8 cellular contexts compared by ENCODE assay signal in the genomic region with DNA sequence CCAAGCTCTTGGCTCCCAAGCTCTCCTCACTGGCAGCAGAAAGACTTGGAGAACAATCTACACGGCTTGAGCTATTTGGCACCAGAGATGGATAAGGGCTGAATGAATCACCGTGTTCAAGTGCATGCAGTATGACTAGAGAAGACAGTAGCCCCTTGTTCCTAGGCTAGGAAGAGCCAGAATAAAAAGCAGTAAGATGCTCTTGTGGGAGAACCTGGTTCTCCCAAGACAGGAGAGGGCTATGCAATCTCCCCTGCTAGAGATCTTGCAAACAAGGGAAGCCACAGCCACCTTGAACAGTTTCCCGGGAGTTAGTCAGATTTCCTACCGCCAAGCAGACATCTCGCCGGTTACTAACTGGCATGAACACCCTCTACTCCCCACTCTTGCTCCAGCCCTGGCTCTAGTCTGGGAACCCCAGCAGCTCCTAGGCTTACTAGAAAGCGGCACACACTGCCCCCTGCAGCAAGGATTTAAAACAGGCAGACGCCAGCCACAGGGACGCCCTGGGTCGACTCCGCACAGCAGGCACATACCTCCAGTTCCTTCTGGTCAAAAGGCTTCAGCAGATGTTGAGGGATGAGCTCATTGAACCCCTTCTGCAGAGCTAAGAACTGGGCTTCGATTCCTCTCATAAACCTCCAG.
DNase-seq lines count a peak whose midpoint lies in the region; ATAC-seq, FAIRE-seq and TF ChIP-seq lines count a peak whose summit lies in the region.

No MANE protein-coding gene starts in this region.

- POLR2A ChIA-PET in HCT116 (lab: Charles Lee), result no interaction called here

- H3K9me3 ChIP-seq in HCT116 (ENCODE audit: control insufficient read depth in 1 of 2, insufficient read depth in 1 of 2, low read depth in 1 of 2, low read length in 2 of 2) (no peaks in the 10 kb centered on the region), kidney (ENCODE audit: control insufficient read depth in 1 of 2, low read length in 2 of 2) (no peaks in the 10 kb centered on the region), colonic mucosa (no peaks in the 10 kb centered on the region)

- H2AFZ ChIP-seq in HCT116 (ENCODE audit: low read depth, low read length, poor library complexity, severe bottlenecking), result no peak overlapping the region

- RAD21 ChIA-PET in HCT116 (lab: Charles Lee; ENCODE audit: low non-redundant PET in 1 of 2, low total read pairs in 2 of 2, uncharacterized antibody in 2 of 2, unreplicated experiment in 2 of 2), result interaction anchor here in 1 of 2 experiments (0.6 kb wide), 1 partner anchor 351 kb away, joined by 9 read pairs; no protein-coding TSS in a partner anchor

- H3K27me3 ChIP-seq in HCT116 (ENCODE audit: insufficient read depth, low read length) (no peaks in the 10 kb centered on the region), colonic mucosa (no peaks in the 10 kb centered on the region)

- TF ChIP-seq POLR2A in HCT116 (IDR thresholded peaks at IDR 0.05; ENCODE audit: borderline replicate concordance, extremely low read depth, insufficient read depth, insufficient read length), result no peak

- in situ Hi-C loops in astrocyte of the cerebellum (cut with HindIII; ENCODE audit: low sequenced_read_pairs), result no loop called here

- peak in 2 of 3 experiments; percentile 51 to 60; a peak in 3 of 6 replicates for TF ChIP-seq CTCF in HCT116 (IDR thresholded peaks at IDR 0.05 in 2 of 3, conservative IDR thresholded peaks at IDR 0.05 in 1 of 3; ENCODE audit: borderline replicate concordance in 1 of 3, insufficient read depth in 1 of 3, low read depth in 2 of 3, low read length in 2 of 3)
- peak; percentile 63 for TF ChIP-seq CTCF in astrocyte of the cerebellum (IDR thresholded peaks at IDR 0.05; ENCODE audit: low read depth, low read length, missing control alignments)
- no peak for TF ChIP-seq CTCF in kidney (IDR thresholded peaks at IDR 0.05; ENCODE audit: borderline replicate concordance, extremely low read depth, insufficient read depth)
- TF ChIP-seq CTCF in colonic mucosa (IDR thresholded peaks at IDR 0.05), result no peak

- no peaks in the 10 kb centered on the region for H3K79me2 ChIP-seq in HCT116 (ENCODE audit: insufficient read depth, low read length)

- H3K27ac ChIP-seq in HCT116 (ENCODE audit: low read depth, low read length) (no peak overlapping the region), kidney (ENCODE audit: low read depth in 2 of 2, low read length in 2 of 2) (no peak overlapping the region), colonic mucosa (no peak overlapping the region)

- ATAC-seq in HCT116 (peak; percentile 73), GM21825 (IDR thresholded peaks at IDR 0.05; ENCODE audit: unreplicated experiment) (no peak)

- peak; percentile 37 for TF ChIP-seq RAD21 in HCT116 (IDR thresholded peaks at IDR 0.05; ENCODE audit: low read depth)

- H3K9ac ChIP-seq in HCT116 (ENCODE audit: low read length) (no peak overlapping the region), kidney (ENCODE audit: low read length in 2 of 2) (no peak overlapping the region), colonic mucosa (ENCODE audit: low read depth in 2 of 2, low read length in 2 of 2) (no peak overlapping the region)

- no peak for FAIRE-seq in kidney (lab: Jason Lieb, UNC)

- no peaks in the 10 kb centered on the region for H3K9me2 ChIP-seq in HCT116 (ENCODE audit: insufficient read depth)

- H3K4me3 ChIP-seq in HCT116 (replicated peaks in 1 of 2; ENCODE audit: low read depth in 1 of 2, low read length in 2 of 2) (no peak overlapping the region), astrocyte of the cerebellum (ENCODE audit: low read depth, low read length) (no peak overlapping the region), kidney (ENCODE audit: low read length in 2 of 2) (no peak overlapping the region), colonic mucosa (no peak overlapping the region)

- H3K4me2 ChIP-seq in HCT116 (ENCODE audit: low read length), result no peak overlapping the region

- H4K20me1 ChIP-seq in HCT116 (ENCODE audit: insufficient read depth), result no peaks in the 10 kb centered on the region

- intact Hi-C loops in HCT116 (cut with micrococcal nuclease) (no loop called here), kidney (cut with DNase I) (no loop called here), colonic mucosa (cut with DNase I) (no loop called here)

- CTCF ChIA-PET in HCT116 (lab: Charles Lee), result interaction anchor here (0.7 to 1.5 kb wide), 4 partner anchors 11 to 278 kb away, joined by 3 to 6 read pairs (median 4); no protein-coding TSS in a partner anchor

- DNase-seq in AG08395 (ENCODE audit: low spot score) (peak; percentile 84), HCT116 (ENCODE audit: low read depth, low spot score) (no peak), astrocyte of the cerebellum (ENCODE audit: low read depth) (peak; percentile 65), islet precursor cell (peak; percentile 75), kidney (no peak), epidermal melanocyte (ENCODE audit: insufficient read length, low spot score) (no peak), colonic mucosa (no peak)

- H3K36me3 ChIP-seq in HCT116 (ENCODE audit: control insufficient read depth in 1 of 2, insufficient read depth in 2 of 2, low read length in 2 of 2) (peaks cover 20 to 53% of the 10 kb centered on the region in 2 experiments), kidney (ENCODE audit: control insufficient read depth in 1 of 2, insufficient read depth in 2 of 2, low read length in 2 of 2) (peaks cover 32 to 64% of the 10 kb centered on the region in 2 donors), colonic mucosa (peaks cover 54% of the 10 kb centered on the region)

- H3K4me1 ChIP-seq in HCT116 (ENCODE audit: control insufficient read depth in 1 of 2, insufficient read depth in 2 of 2, low read length in 2 of 2) (peaks cover 0 to 4% of the 10 kb centered on the region in 2 experiments; a peak in 1 of 4 replicates), kidney (ENCODE audit: control insufficient read depth in 1 of 2, insufficient read depth in 1 of 2, low read depth in 1 of 2, low read length in 2 of 2) (peaks cover 3% of the 10 kb centered on the region in 2 donors), colonic mucosa (no peaks in the 10 kb centered on the region)

- BruUV-seq in HCT116 (replicated peaks; lab: Mats Ljungman, UMichigan), result no TSS peak

TF ChIP-seq in HCT116, 20 proteins besides CTCF, POLR2A, EP300 and RAD21 (continues in another document):
- TF ChIP-seq YY1 (IDR thresholded peaks at IDR 0.05; ENCODE audit: extremely low read depth, insufficient replicate concordance, low read depth, low read length) (no peak), ELF1 (IDR thresholded peaks at IDR 0.05; ENCODE audit: borderline replicate concordance, low read depth) (no peak), SRF (IDR thresholded peaks at IDR 0.05; ENCODE audit: low read depth) (no peak), POLR2AphosphoS5 (IDR thresholded peaks at IDR 0.05; ENCODE audit: low read depth, low read length) (no peak), FOSL1 (IDR thresholded peaks at IDR 0.05; ENCODE audit: low read depth) (no peak), CEBPB (IDR thresholded peaks at IDR 0.05; ENCODE audit: low read depth) (no peak), SP1 (IDR thresholded peaks at IDR 0.05; ENCODE audit: low read depth) (no peak)
- TF ChIP-seq, protein P1, sequence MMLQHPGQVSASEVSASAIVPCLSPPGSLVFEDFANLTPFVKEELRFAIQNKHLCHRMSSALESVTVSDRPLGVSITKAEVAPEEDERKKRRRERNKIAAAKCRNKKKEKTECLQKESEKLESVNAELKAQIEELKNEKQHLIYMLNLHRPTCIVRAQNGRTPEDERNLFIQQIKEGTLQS (IDR thresholded peaks at IDR 0.05), result no peak
- TF ChIP-seq, protein P2, sequence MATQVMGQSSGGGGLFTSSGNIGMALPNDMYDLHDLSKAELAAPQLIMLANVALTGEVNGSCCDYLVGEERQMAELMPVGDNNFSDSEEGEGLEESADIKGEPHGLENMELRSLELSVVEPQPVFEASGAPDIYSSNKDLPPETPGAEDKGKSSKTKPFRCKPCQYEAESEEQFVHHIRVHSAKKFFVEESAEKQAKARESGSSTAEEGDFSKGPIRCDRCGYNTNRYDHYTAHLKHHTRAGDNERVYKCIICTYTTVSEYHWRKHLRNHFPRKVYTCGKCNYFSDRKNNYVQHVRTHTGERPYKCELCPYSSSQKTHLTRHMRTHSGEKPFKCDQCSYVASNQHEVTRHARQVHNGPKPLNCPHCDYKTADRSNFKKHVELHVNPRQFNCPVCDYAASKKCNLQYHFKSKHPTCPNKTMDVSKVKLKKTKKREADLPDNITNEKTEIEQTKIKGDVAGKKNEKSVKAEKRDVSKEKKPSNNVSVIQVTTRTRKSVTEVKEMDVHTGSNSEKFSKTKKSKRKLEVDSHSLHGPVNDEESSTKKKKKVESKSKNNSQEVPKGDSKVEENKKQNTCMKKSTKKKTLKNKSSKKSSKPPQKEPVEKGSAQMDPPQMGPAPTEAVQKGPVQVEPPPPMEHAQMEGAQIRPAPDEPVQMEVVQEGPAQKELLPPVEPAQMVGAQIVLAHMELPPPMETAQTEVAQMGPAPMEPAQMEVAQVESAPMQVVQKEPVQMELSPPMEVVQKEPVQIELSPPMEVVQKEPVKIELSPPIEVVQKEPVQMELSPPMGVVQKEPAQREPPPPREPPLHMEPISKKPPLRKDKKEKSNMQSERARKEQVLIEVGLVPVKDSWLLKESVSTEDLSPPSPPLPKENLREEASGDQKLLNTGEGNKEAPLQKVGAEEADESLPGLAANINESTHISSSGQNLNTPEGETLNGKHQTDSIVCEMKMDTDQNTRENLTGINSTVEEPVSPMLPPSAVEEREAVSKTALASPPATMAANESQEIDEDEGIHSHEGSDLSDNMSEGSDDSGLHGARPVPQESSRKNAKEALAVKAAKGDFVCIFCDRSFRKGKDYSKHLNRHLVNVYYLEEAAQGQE (IDR thresholded peaks at IDR 0.05; ENCODE audit: low read depth), result no peak
- TF ChIP-seq, protein P3, sequence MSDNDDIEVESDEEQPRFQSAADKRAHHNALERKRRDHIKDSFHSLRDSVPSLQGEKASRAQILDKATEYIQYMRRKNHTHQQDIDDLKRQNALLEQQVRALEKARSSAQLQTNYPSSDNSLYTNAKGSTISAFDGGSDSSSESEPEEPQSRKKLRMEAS (IDR thresholded peaks at IDR 0.05), result no peak
- TF ChIP-seq, protein P4, sequence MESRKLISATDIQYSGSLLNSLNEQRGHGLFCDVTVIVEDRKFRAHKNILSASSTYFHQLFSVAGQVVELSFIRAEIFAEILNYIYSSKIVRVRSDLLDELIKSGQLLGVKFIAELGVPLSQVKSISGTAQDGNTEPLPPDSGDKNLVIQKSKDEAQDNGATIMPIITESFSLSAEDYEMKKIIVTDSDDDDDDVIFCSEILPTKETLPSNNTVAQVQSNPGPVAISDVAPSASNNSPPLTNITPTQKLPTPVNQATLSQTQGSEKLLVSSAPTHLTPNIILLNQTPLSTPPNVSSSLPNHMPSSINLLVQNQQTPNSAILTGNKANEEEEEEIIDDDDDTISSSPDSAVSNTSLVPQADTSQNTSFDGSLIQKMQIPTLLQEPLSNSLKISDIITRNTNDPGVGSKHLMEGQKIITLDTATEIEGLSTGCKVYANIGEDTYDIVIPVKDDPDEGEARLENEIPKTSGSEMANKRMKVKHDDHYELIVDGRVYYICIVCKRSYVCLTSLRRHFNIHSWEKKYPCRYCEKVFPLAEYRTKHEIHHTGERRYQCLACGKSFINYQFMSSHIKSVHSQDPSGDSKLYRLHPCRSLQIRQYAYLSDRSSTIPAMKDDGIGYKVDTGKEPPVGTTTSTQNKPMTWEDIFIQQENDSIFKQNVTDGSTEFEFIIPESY (IDR thresholded peaks at IDR 0.05; ENCODE audit: extremely low read depth, insufficient replicate concordance, low read length), result no peak

Comparison
In these comparisons a context has a peak if more than half of its experiments do, and no peak if none do; other contexts are left out.
1. DNase-seq: peak in AG08395 (single experiment), astrocyte of the cerebellum (single experiment) and islet precursor cell (single experiment); none in HCT116 (single experiment), kidney (single experiment), epidermal melanocyte (single experiment) and colonic mucosa (single experiment).
2. CTCF ChIP-seq: peak in HCT116 (2 of 3) and astrocyte of the cerebellum (single experiment); none in kidney (single experiment) and colonic mucosa (single experiment).